In the genomic region with DNA sequence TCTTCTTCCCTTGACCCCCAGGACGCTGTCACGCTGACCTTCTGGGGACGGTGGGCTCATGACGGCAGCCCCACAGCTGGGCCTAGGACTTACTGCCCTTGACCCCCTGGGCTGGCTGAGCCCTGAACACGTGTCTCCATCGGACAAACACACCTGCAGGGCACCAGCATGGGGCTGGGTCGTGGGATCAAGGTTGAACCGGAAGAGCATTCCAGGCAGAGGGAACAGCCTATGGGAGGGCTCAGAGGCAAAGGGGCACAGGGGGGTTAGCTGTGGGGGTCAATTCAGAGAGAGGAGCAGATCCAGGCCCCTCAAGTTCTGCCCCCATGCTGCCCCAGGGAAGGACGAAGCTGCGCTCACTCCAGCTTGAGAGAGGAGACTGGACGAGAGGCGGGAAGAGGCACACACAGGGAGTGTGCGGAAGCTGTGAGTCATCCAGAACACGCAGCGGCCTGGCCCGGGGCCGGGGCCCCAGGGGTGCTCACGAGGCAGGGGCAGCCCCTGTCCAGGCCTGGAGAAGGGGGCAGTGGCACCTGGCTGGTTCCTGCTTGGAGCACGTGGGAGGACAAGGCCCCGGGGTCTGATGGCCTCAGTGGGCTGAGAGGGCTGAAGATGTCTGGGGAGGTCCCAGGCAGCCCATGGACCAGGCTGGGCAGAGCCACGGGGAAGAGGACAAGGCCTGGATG, we compare ENCODE assay signal across 16 cellular contexts. TPM values are rescaled to one million over a fixed set of nuclear protein-coding genes. Genes with fewer than 3 reads are reported as not detected.
DNase-seq lines count a peak whose midpoint lies in the region; ATAC-seq, FAIRE-seq and TF ChIP-seq lines count a peak whose summit lies in the region.
"Had no signal": no experiment of that assay in that cellular context is flagged by ENCODE, and none has a peak within 500 bp of the region (broad histone marks: within the 10 kb centered on the region; RNA-seq: fewer than 3 reads in every experiment).

No MANE protein-coding gene starts in this region.

- 3% methylated on average over 18 of the region's 21 CpGs for WGBS in K562 (ENCODE audit: insufficient coverage, low coverage, missing lambda C conversion rate)

- H3K27me3 ChIP-seq in K562 (ENCODE audit: control insufficient read depth in 2 of 2, insufficient read depth in 2 of 2, low read length in 2 of 2): peaks cover 13 to 71% of the 10 kb centered on the region in 2 experiments; a peak in 4 of 5 replicates

- H3K4me1 ChIP-seq in K562 (replicated peaks in 1 of 2; ENCODE audit: control insufficient read depth in 2 of 2, insufficient read depth in 2 of 2, low read length in 2 of 2) (peaks cover 0 to 24% of the 10 kb centered on the region in 2 experiments; a peak in 1 of 5 replicates), mucosa of descending colon (ENCODE audit: low read depth) (peaks cover 10% of the 10 kb centered on the region)

- H3K36me3 ChIP-seq in K562 (ENCODE audit: control insufficient read depth, insufficient read depth, low read length) (no peaks in the 10 kb centered on the region), mucosa of descending colon (ENCODE audit: low read depth) (no peaks in the 10 kb centered on the region)

- no peaks in the 10 kb centered on the region for H3K79me2 ChIP-seq in K562 (ENCODE audit: control insufficient read depth, insufficient read depth, low read length)

- no peaks in the 10 kb centered on the region for H3K9me1 ChIP-seq in K562 (ENCODE audit: control insufficient read depth, insufficient read depth, low read length)

- no peak for TF ChIP-seq RAD21 in K562 (CRISPR knock-in tag; conservative IDR thresholded peaks at IDR 0.05 in 1 of 2, IDR thresholded peaks at IDR 0.05 in 1 of 2)

- BruUV-seq in K562 (replicated peaks; lab: Mats Ljungman, UMichigan): no TSS peak

- in situ Hi-C loops in K562 (cut with MboI): no loop called here

- peaks cover 3% of the 10 kb centered on the region; the same call in 1 of the 2 replicates for H4K20me1 ChIP-seq in K562 (replicated peaks; ENCODE audit: control insufficient read depth, insufficient read depth, low read length)

- no peak overlapping the region for H2AFZ ChIP-seq in K562 (ENCODE audit: low read depth, low read length)

- DNase-seq in DMS153 (lab: John Stamatoyannopoulos, UW) (peak; percentile 33), NCI-H2196 treated with DMSO at 0.1 percent for 48 hours (lab: John Stamatoyannopoulos, UW; ENCODE audit: unreplicated experiment) (peak; percentile 57), K562 (ENCODE audit: extremely low read depth in 1 of 4, low spot score in 3 of 4) (peak in 1 of 4 experiments; percentile 26), mucosa of descending colon (no peak), AML-193 (lab: John Stamatoyannopoulos, UW) (no peak), retina (no peak), COLO829 (ENCODE audit: low spot score) (no peak)
- DNase-seq in activated T-cell treated with anti-CD3 and anti-CD28 coated beads, Interleukin-2, amount 50 U/mL, for 1 hour: no peak
- DNase-seq: activated naive CD4-positive, alpha-beta T cell treated with Interleukin-2 at 50 U/mL for 16 hours; central memory CD4-positive, alpha-beta T cell; DND-41; NCI-H2171; posterior cingulate gyrus; stimulated activated CD4-positive, alpha-beta T cell treated with anti-CD3 and anti-CD28 coated beads, Interleukin-1b, Interleukin-23, amount 100 ng/mL, for 48 hours had no signal

- intact Hi-C loops in K562 (cut with micrococcal nuclease) (no loop called here), mucosa of descending colon (cut with DNase I, micrococcal nuclease) (no loop called here)

- FAIRE-seq in K562 (lab: Jason Lieb, UNC): no peak

- no peak overlapping the region for H3K4me2 ChIP-seq in K562 (ENCODE audit: insufficient read depth, low read length)

- POLR2A ChIA-PET in K562 (lab: Yijun Ruan, JAX): no interaction called here

- no peak overlapping the region for H3K9ac ChIP-seq in K562 (ENCODE audit: insufficient read depth in 1 of 2, low read depth in 2 of 2, low read length in 2 of 2)

- no peaks in the 10 kb centered on the region; the same call in 1 of the 2 replicates for H3K9me3 ChIP-seq in K562 (replicated peaks; ENCODE audit: control insufficient read depth, insufficient read depth, low read depth, low read length)
- H3K9me3 ChIP-seq in mucosa of descending colon: peaks cover 20% of the 10 kb centered on the region

- no peak for TF ChIP-seq EP300 in K562 (IDR thresholded peaks at IDR 0.05; ENCODE audit: low read length)

- no peak for TF ChIP-seq POLR2A in K562 (conservative IDR thresholded peaks at IDR 0.05)

- peak; percentile 52; the same call in 1 of the 3 replicates for ATAC-seq in K562
- ATAC-seq in mucosa of descending colon: peak; percentile 18

- H3K27ac ChIP-seq in K562 (ENCODE audit: extremely low read depth, low read depth, low read length): no peak overlapping the region

- no peak for TF ChIP-seq CTCF in K562 (IDR thresholded peaks at IDR 0.05 in 2 of 3, conservative IDR thresholded peaks at IDR 0.05 in 1 of 3; ENCODE audit: insufficient read depth in 2 of 3, low read depth in 1 of 3, low read length in 3 of 3)
- no peak for TF ChIP-seq CTCF in mucosa of descending colon (IDR thresholded peaks at IDR 0.05)

- H3K4me3 ChIP-seq in K562: no peak overlapping the region
- no peak overlapping the region for H3K4me3 ChIP-seq in mucosa of descending colon

- CTCF ChIA-PET in K562 (lab: Yijun Ruan, JAX; ENCODE audit: low intra/inter-chr PET ratio): no interaction called here

TF ChIP-seq in K562, 482 proteins besides CTCF, POLR2A, EP300 and RAD21 (continues in another document):
- TF ChIP-seq JUND (IDR thresholded peaks at IDR 0.05; ENCODE audit: borderline replicate concordance, low read depth, low read length) (peak; percentile 42; the same call in 1 of the 2 replicates), JUND (tag; IDR thresholded peaks at IDR 0.05; ENCODE audit: borderline replicate concordance, low read depth, low read length) (no peak), L3MBTL2 (IDR thresholded peaks at IDR 0.05) (peak; percentile 27; the same call in 1 of the 2 replicates)
- TF ChIP-seq, protein P1, sequence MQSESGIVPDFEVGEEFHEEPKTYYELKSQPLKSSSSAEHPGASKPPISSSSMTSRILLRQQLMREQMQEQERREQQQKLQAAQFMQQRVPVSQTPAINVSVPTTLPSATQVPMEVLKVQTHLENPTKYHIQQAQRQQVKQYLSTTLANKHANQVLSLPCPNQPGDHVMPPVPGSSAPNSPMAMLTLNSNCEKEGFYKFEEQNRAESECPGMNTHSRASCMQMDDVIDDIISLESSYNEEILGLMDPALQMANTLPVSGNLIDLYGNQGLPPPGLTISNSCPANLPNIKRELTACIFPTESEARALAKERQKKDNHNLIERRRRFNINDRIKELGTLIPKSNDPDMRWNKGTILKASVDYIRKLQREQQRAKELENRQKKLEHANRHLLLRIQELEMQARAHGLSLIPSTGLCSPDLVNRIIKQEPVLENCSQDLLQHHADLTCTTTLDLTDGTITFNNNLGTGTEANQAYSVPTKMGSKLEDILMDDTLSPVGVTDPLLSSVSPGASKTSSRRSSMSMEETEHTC (IDR thresholded peaks at IDR 0.05): no peak
- TF ChIP-seq, protein P2, sequence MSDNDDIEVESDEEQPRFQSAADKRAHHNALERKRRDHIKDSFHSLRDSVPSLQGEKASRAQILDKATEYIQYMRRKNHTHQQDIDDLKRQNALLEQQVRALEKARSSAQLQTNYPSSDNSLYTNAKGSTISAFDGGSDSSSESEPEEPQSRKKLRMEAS (CRISPR knock-in tag; IDR thresholded peaks at IDR 0.05): peak; percentile 35; the same call in 1 of the 2 replicates

RNA-seq across cellular contexts. Expression of a gene that starts 9.9 kb away (rescaled TPM):
- total RNA-seq in K562 (2011; cell fraction: chromatin; rRNA removed; ENCODE audit: low replicate concordance): not detected in 2 replicates
- not detected in 2 replicates for total RNA-seq in K562 (2011; cell fraction: nucleolus; rRNA removed)
- total RNA-seq in K562 (2011; cell fraction: nucleoplasm; rRNA removed): not detected in 2 replicates
- total RNA-seq in K562 (2014; rRNA removed) (not detected in 2 replicates), K562 (2014; rRNA removed; fragmentation: Illumina TruSeq; extraction: Trizol) (not detected in 2 replicates), K562 (2015; rRNA removed; fragmentation: Illumina TruSeq; extraction: Trizol) (not detected in 2 replicates), K562 (2021) (not detected in 2 replicates), mucosa of descending colon (not detected)
- polyA plus RNA-seq in K562 (2011; rRNA removed) (not detected in 2 replicates), K562 (2014; fragmentation: Illumina TruSeq; extraction: Trizol) (not detected in 2 replicates), K562 (2014; fragmentation: Nextera tagmentation; extraction: Ambion mirVana) (not detected), K562 (2014; rRNA removed) (not detected in 2 replicates)
- polyA plus RNA-seq in K562 (2011; cell fraction: cytosol; rRNA removed): not detected in 2 replicates
- polyA plus RNA-seq in K562 (2011; cell fraction: nucleus; rRNA removed): not detected in 2 replicates
- polyA plus RNA-seq in K562 (2012): not detected in 2 replicates
- polyA minus RNA-seq in K562 (2011; rRNA and poly(A)+ RNA removed): not detected in 2 replicates
- polyA minus RNA-seq in K562 (2011; cell fraction: cytosol; rRNA and poly(A)+ RNA removed): not detected in 2 replicates
- not detected in 2 replicates for polyA minus RNA-seq in K562 (2011; cell fraction: nucleus; rRNA and poly(A)+ RNA removed)
- total RNA-seq: T-helper 2 cell treated with Interferon-gamma antibody and Interleukin-4, amounts not matched to agents 100 ng/mL and 5 ng/mL, for 36 hours had no signal

RNA-seq across cellular contexts. Expression of a gene that starts 13.6 kb away (rescaled TPM):
- total RNA-seq in K562 (2011; cell fraction: chromatin; rRNA removed; ENCODE audit: low replicate concordance): not detected in 2 replicates
- not detected in 2 replicates for total RNA-seq in K562 (2011; cell fraction: nucleolus; rRNA removed)
- not detected in 2 replicates for total RNA-seq in K562 (2011; cell fraction: nucleoplasm; rRNA removed)
- total RNA-seq in K562 (2014; rRNA removed): not detected in 2 replicates
- not detected in 2 replicates for total RNA-seq in K562 (2014; rRNA removed; fragmentation: Illumina TruSeq; extraction: Trizol)
- not detected in 2 replicates for total RNA-seq in K562 (2015; rRNA removed; fragmentation: Illumina TruSeq; extraction: Trizol)
- total RNA-seq in K562 (2021): not detected in 2 replicates
- not detected in 2 replicates for polyA plus RNA-seq in K562 (2011; rRNA removed)
- polyA plus RNA-seq in K562 (2011; cell fraction: cytosol; rRNA removed): not detected in 2 replicates
- not detected in 2 replicates for polyA plus RNA-seq in K562 (2011; cell fraction: nucleus; rRNA removed)
- polyA plus RNA-seq in K562 (2012): not detected in 2 replicates
- polyA plus RNA-seq in K562 (2014; fragmentation: Illumina TruSeq; extraction: Trizol): not detected in 2 replicates
- not detected for polyA plus RNA-seq in K562 (2014; fragmentation: Nextera tagmentation; extraction: Ambion mirVana)
- not detected in 2 replicates for polyA plus RNA-seq in K562 (2014; rRNA removed)
- not detected in 2 replicates for polyA minus RNA-seq in K562 (2011; rRNA and poly(A)+ RNA removed)
- not detected in 2 replicates for polyA minus RNA-seq in K562 (2011; cell fraction: cytosol; rRNA and poly(A)+ RNA removed)
- not detected in 2 replicates for polyA minus RNA-seq in K562 (2011; cell fraction: nucleus; rRNA and poly(A)+ RNA removed)
- total RNA-seq in mucosa of descending colon: not detected
- total RNA-seq: T-helper 2 cell treated with Interferon-gamma antibody and Interleukin-4, amounts not matched to agents 100 ng/mL and 5 ng/mL, for 36 hours had no signal
- polyA plus RNA-seq: esophagus had no signal

Comparison
In these comparisons a context has a peak if more than half of its experiments do, and no peak if none do; other contexts are left out.
1. DNase-seq: peak in DMS153 (single experiment) and NCI-H2196 treated with DMSO at 0.1 percent for 48 hours (single experiment); none in mucosa of descending colon (0 of 3), activated T-cell treated with anti-CD3 and anti-CD28 coated beads, Interleukin-2, amount 50 U/mL, for 1 hour (single experiment), AML-193 (0 of 2), retina (single experiment) and COLO829 (single experiment).